12 cellular contexts compared by ENCODE assay signal in the genomic region with DNA sequence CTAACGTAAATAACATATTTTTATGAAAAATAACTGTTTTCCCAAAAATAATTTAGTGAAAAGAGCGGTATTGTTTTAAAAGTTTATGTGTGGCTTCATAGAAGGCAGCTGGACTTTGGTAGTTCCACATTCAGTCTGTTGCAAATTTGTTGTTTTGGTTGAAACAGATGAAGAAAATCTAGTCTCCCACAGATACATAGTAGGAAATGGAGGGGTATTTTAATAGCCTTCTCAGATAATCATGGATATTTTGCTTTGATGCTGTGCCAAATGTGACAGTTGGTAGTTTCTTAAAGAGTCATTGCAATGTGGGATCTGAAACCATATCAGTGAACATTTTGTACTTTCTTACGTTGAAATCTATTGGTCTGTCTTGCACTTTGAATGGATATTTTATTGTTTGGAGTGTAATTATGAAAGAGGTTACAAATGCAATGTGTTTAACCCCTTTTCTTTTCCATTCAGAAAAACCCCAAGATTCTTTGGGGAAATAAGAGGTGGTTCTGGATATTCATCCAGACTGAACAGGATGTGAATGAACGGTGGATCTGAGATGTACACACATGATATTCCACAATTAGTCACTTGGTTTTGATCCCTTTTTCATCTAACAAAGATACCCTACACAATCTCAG. TPM values are rescaled to one million over a fixed set of nuclear protein-coding genes. Genes with fewer than 3 reads are reported as not detected.
DNase-seq lines count a peak whose midpoint lies in the region; ATAC-seq, FAIRE-seq and TF ChIP-seq lines count a peak whose summit lies in the region.
"Had no signal": no experiment of that assay in that cellular context is flagged by ENCODE, and none has a peak within 500 bp of the region (broad histone marks: within the 10 kb centered on the region; RNA-seq: fewer than 3 reads in every experiment).

No MANE protein-coding gene starts in this region.

- H3K27me3 Mint-ChIP-seq in Calu3 (ENCODE audit: unreplicated experiment) (no peaks in the 10 kb centered on the region), astrocyte (ENCODE audit: low read depth, unreplicated experiment) (no peaks in the 10 kb centered on the region), Caco-2 (ENCODE audit: insufficient read depth, unreplicated experiment) (peaks cover 29% of the 10 kb centered on the region), chondrocyte (ENCODE audit: low read depth) (no peaks in the 10 kb centered on the region)

- FAIRE-seq in astrocyte (lab: Jason Lieb, UNC): peak; percentile 5
- FAIRE-seq: HepG2 had no signal

- H3K36me3 Mint-ChIP-seq in Calu3 (ENCODE audit: insufficient read depth, unreplicated experiment): peaks cover 7% of the 10 kb centered on the region
- H3K36me3 Mint-ChIP-seq in astrocyte (ENCODE audit: low read depth, unreplicated experiment): no peaks in the 10 kb centered on the region
- H3K36me3 Mint-ChIP-seq in Caco-2 (ENCODE audit: insufficient read depth, unreplicated experiment): no peaks in the 10 kb centered on the region
- H3K36me3 Mint-ChIP-seq in chondrocyte (ENCODE audit: low read depth): peaks cover 8% of the 10 kb centered on the region
- H3K36me3 Mint-ChIP-seq: brain had no signal

- no peak for DNase-seq in Calu3
- no peak for DNase-seq in MM.1S
- DNase-seq in astrocyte (ENCODE audit: low read depth): peak; percentile 55
- DNase-seq in Caco-2: no peak
- no peak for DNase-seq in GM13976 (ENCODE audit: low spot score)
- no peak for DNase-seq in chondrocyte (ENCODE audit: low spot score)
- DNase-seq: NCI-H187 treated with DMSO at 0.1 percent for 48 hours had no signal

- H3K9me3 ChIP-seq in MM.1S (replicated peaks; ENCODE audit: insufficient read depth, low read length) (no peaks in the 10 kb centered on the region), astrocyte (ENCODE audit: insufficient read depth, low read depth, low read length) (no peaks in the 10 kb centered on the region), Caco-2 (no peaks in the 10 kb centered on the region)

- peaks cover 11% of the 10 kb centered on the region; the same call in 1 of the 2 replicates for H3K4me1 ChIP-seq in MM.1S (ENCODE audit: low read length)
- peaks cover 40% of the 10 kb centered on the region for H3K4me1 ChIP-seq in astrocyte (ENCODE audit: insufficient read depth, low read length)
- H3K4me1 ChIP-seq in Caco-2: peaks cover 11% of the 10 kb centered on the region

- H4K20me1 ChIP-seq in MM.1S (ENCODE audit: insufficient read depth, low read length) (no peaks in the 10 kb centered on the region), astrocyte (ENCODE audit: insufficient read depth, low read length) (no peaks in the 10 kb centered on the region)

- no peaks in the 10 kb centered on the region for H3K36me3 ChIP-seq in MM.1S (replicated peaks; ENCODE audit: insufficient read depth, low read length)
- H3K36me3 ChIP-seq in astrocyte (ENCODE audit: insufficient read depth, low read length): no peaks in the 10 kb centered on the region
- H3K36me3 ChIP-seq in Caco-2 (ENCODE audit: control insufficient read depth, insufficient read depth, low read length): no peaks in the 10 kb centered on the region

- H3K4me3 ChIP-seq in MM.1S (ENCODE audit: low read length): no peak overlapping the region
- H3K4me3 ChIP-seq in astrocyte (ENCODE audit: insufficient read depth, low read depth, low read length): peak overlapping the region; percentile 15
- H3K4me3 ChIP-seq in Caco-2 (ENCODE audit: low read depth, low read length): no peak overlapping the region

- H3K27ac ChIP-seq in MM.1S (ENCODE audit: low read length) (no peak overlapping the region), astrocyte (ENCODE audit: low read depth, low read length) (peak overlapping the region; percentile 92), layer of hippocampus (ENCODE audit: low read depth, low read length) (peak overlapping the region; percentile 60)

- BruUV-seq in Calu3 (replicated peaks; lab: Mats Ljungman, UMichigan) (TSS peak; percentile 71), Caco-2 (replicated peaks; lab: Mats Ljungman, UMichigan) (no TSS peak)

- POLR2A ChIA-PET in Caco-2 (lab: Charles Lee): no interaction called here

- intact Hi-C loops in Calu3 (cut with micrococcal nuclease; ENCODE audit: unreplicated experiment) (loop anchor here (5.0 kb wide), 2 partner anchors 117 to 482 kb away; partner anchors contain the start of genes ARID5B and RTKN2), Caco-2 (cut with micrococcal nuclease; ENCODE audit: unreplicated experiment) (no loop called here)

- peak overlapping the region; percentile 27 for H3K4me3 Mint-ChIP-seq in Calu3 (ENCODE audit: low read depth, unreplicated experiment)
- H3K4me3 Mint-ChIP-seq in astrocyte (ENCODE audit: unreplicated experiment): no peak overlapping the region
- H3K4me3 Mint-ChIP-seq in Caco-2 (ENCODE audit: unreplicated experiment): no peak overlapping the region
- H3K4me3 Mint-ChIP-seq in chondrocyte (ENCODE audit: unreplicated experiment): no peak overlapping the region
- H3K4me3 Mint-ChIP-seq: neural crest cell had no signal

- H3K27me3 ChIP-seq in MM.1S (replicated peaks; ENCODE audit: insufficient read depth, low read length) (no peaks in the 10 kb centered on the region), astrocyte (ENCODE audit: insufficient read depth, low read length) (no peaks in the 10 kb centered on the region), layer of hippocampus (ENCODE audit: control insufficient read depth, insufficient read depth, low read length) (no peaks in the 10 kb centered on the region), Caco-2 (replicated peaks; ENCODE audit: control insufficient read depth, insufficient read depth, low read length) (no peaks in the 10 kb centered on the region)

- no peaks in the 10 kb centered on the region for H3F3A ChIP-seq in MM.1S (ENCODE audit: insufficient read depth, low read length)

- H3K27ac Mint-ChIP-seq in Calu3 (ENCODE audit: unreplicated experiment) (peak overlapping the region; percentile 96), astrocyte (ENCODE audit: unreplicated experiment) (peak overlapping the region; percentile 51), Caco-2 (ENCODE audit: unreplicated experiment) (no peak overlapping the region), chondrocyte (ENCODE audit: unreplicated experiment) (no peak overlapping the region)

- no peaks in the 10 kb centered on the region for H3K79me2 ChIP-seq in MM.1S (ENCODE audit: low read length)
- peaks cover 29% of the 10 kb centered on the region for H3K79me2 ChIP-seq in astrocyte (ENCODE audit: insufficient read depth, low read length)

- H2AFZ ChIP-seq in MM.1S (ENCODE audit: low read length) (no peak overlapping the region), astrocyte (ENCODE audit: low read depth, low read length) (no peak overlapping the region)

- no peak for ATAC-seq in HG03097 (IDR thresholded peaks at IDR 0.05; ENCODE audit: low FRiP score, unreplicated experiment)
- ATAC-seq: HepG2 had no signal

- in situ Hi-C loops in GM13976 (cut with MboI; ENCODE audit: low sequenced_read_pairs, unreplicated experiment): no loop called here

- TF ChIP-seq CTCF in Calu3 (IDR thresholded peaks at IDR 0.05; ENCODE audit: unreplicated experiment): no peak
- TF ChIP-seq CTCF in MM.1S (IDR thresholded peaks at IDR 0.05; ENCODE audit: low read length): no peak
- no peak for TF ChIP-seq CTCF in astrocyte (IDR thresholded peaks at IDR 0.05; ENCODE audit: insufficient read depth, low read depth, low read length)
- no peak for TF ChIP-seq CTCF in Caco-2 (IDR thresholded peaks at IDR 0.05; ENCODE audit: insufficient read depth in 1 of 2, low read depth in 1 of 2, low read length in 1 of 2, severe bottlenecking in 1 of 2, unreplicated experiment in 1 of 2)
- TF ChIP-seq CTCF in GM13976 (IDR thresholded peaks at IDR 0.05; ENCODE audit: borderline replicate concordance, control extremely low read depth, extremely low read depth, insufficient read depth, missing control alignments): no peak
- no peak for TF ChIP-seq CTCF in chondrocyte (IDR thresholded peaks at IDR 0.05)

- H3K4me1 Mint-ChIP-seq in Calu3 (ENCODE audit: low read depth, unreplicated experiment): peaks cover 65% of the 10 kb centered on the region
- peaks cover 73% of the 10 kb centered on the region for H3K4me1 Mint-ChIP-seq in astrocyte (ENCODE audit: low read depth, unreplicated experiment)
- no peaks in the 10 kb centered on the region for H3K4me1 Mint-ChIP-seq in Caco-2 (ENCODE audit: low read depth, unreplicated experiment)
- peaks cover 58% of the 10 kb centered on the region for H3K4me1 Mint-ChIP-seq in chondrocyte (ENCODE audit: low read depth)

- CTCF ChIA-PET in Calu3 (lab: Charles Lee): interaction anchor here (0.7 to 1.3 kb wide), 4 partner anchors 23 to 50 kb away, joined by 3 to 6 read pairs (median 4); no protein-coding TSS in a partner anchor
- CTCF ChIA-PET in Caco-2 (lab: Charles Lee): no interaction called here

- H3K9ac ChIP-seq in MM.1S (ENCODE audit: low read length) (no peak overlapping the region), astrocyte (ENCODE audit: low read length) (peak overlapping the region; percentile 64)

- peaks cover 2% of the 10 kb centered on the region for H3K9me3 Mint-ChIP-seq in Calu3 (ENCODE audit: low read depth, unreplicated experiment)
- peaks cover 2% of the 10 kb centered on the region for H3K9me3 Mint-ChIP-seq in astrocyte (ENCODE audit: unreplicated experiment)
- no peaks in the 10 kb centered on the region for H3K9me3 Mint-ChIP-seq in Caco-2 (ENCODE audit: unreplicated experiment)
- H3K9me3 Mint-ChIP-seq in chondrocyte (ENCODE audit: low read depth): no peaks in the 10 kb centered on the region
- H3K9me3 Mint-ChIP-seq: neural crest cell had no signal

- no peaks in the 10 kb centered on the region for H3K9me2 ChIP-seq in MM.1S (replicated peaks; ENCODE audit: insufficient read depth, low read length)

- peak overlapping the region; percentile 12; the same call in 1 of the 2 replicates for H3K4me2 ChIP-seq in MM.1S (ENCODE audit: low read depth, low read length)
- H3K4me2 ChIP-seq in astrocyte (ENCODE audit: low read length): peak overlapping the region; percentile 65

RNA-seq across cellular contexts. Expression of gene ZNF365, which starts 10.4 kb away (rescaled TPM):
- total RNA-seq in Calu3 (2022): 4.0 and 4.3 TPM in 2 replicates
- total RNA-seq in astrocyte: 8.9 and 11.0 TPM in 2 replicates
- not detected in 2 replicates for total RNA-seq in Caco-2 (2022)
- 5.2 to 10.9 TPM (median 6.0 TPM) in 3 replicates for total RNA-seq in chondrocyte
- total RNA-seq: HepG2 had no signal

Comparison
In these comparisons a context has a peak if more than half of its experiments do, and no peak if none do; other contexts are left out.
1. H3K27ac Mint-ChIP-seq: peak in Calu3 (single experiment) and astrocyte (single experiment); none in Caco-2 (single experiment) and chondrocyte (single experiment).